9 cellular contexts compared by ENCODE assay signal in the genomic region with DNA sequence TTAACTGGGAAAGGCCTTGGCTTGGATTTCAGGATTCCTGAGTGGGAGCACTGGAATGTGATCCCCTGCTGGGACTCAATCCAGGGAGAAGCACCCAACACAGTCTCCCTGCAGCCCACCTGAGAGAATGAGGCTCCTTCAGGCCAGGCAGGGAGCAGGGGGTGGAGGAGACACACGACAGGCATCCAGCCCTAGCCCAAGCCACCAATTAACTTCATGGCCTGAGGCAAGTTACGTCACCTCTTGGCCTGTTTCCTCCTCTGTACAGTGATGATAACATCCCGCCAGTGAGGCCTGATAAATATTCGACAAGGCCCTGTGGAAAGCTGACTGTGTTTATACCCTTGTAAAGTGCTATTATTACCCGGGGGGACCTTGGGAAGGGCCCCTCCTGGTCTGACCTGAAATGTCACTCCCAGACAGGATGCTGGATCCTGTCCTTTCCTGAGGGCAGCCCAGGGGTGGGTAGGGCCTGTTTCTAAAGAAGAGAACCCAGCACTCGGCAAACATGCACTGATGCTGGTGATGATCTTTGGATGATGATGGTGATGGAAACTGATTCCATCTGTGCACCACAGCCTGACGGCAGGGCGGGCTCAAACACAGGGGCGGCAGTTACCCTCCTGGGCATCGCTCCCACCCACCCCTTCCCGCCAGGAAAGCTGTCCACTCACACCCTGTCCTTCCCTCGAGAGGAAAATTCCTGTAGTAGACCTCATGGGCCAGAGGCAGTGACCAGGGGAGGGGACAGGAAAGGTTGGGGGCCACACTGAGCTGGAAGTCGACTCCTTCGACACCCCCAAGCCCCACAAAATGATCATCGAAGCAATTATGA. TPM values are rescaled to one million over a fixed set of nuclear protein-coding genes. Genes with fewer than 3 reads are reported as not detected.
DNase-seq lines count a peak whose midpoint lies in the region; ATAC-seq and TF ChIP-seq lines count a peak whose summit lies in the region.
"Had no signal": no experiment of that assay in that cellular context is flagged by ENCODE, and none has a peak within 500 bp of the region (broad histone marks: within the 10 kb centered on the region; RNA-seq: fewer than 3 reads in every experiment).

No MANE protein-coding gene starts in this region.

- no peak for TF ChIP-seq CTCF in LNCaP clone FGC (IDR thresholded peaks at IDR 0.05; ENCODE audit: control insufficient read depth, extremely low read depth, insufficient read depth)
- TF ChIP-seq CTCF in breast epithelium (IDR thresholded peaks at IDR 0.05): no peak
- no peak for TF ChIP-seq CTCF in lower lobe of right lung (IDR thresholded peaks at IDR 0.05)

- intact Hi-C loops in breast epithelium (cut with DNase I; ENCODE audit: low total_unique reads): no loop called here
- intact Hi-C loops in lower lobe of right lung (cut with DNase I): no loop called here

- peak; percentile 67 to 73 for ATAC-seq in lower lobe of right lung
- ATAC-seq in GM18873 (IDR thresholded peaks at IDR 0.05; ENCODE audit: low FRiP score, unreplicated experiment): no peak
- no peak for ATAC-seq in HG03457 (IDR thresholded peaks at IDR 0.05; ENCODE audit: unreplicated experiment)

- no peak for TF ChIP-seq POLR2A in breast epithelium (IDR thresholded peaks at IDR 0.05)

- H3K27me3 ChIP-seq in breast epithelium (no peaks in the 10 kb centered on the region), lower lobe of right lung (ENCODE audit: low read depth) (no peaks in the 10 kb centered on the region)

- H3K4me3 ChIP-seq in LNCaP clone FGC (ENCODE audit: low read depth, low read length) (no peak overlapping the region), breast epithelium (no peak overlapping the region), lower lobe of right lung (no peak overlapping the region)

- peaks cover 5% of the 10 kb centered on the region for H3K36me3 ChIP-seq in breast epithelium
- H3K36me3 ChIP-seq in lower lobe of right lung: peaks cover 23% of the 10 kb centered on the region

- H3K4me1 ChIP-seq in breast epithelium: peaks cover 0 to 3% of the 10 kb centered on the region in 2 donors
- peaks cover 31% of the 10 kb centered on the region for H3K4me1 ChIP-seq in lower lobe of right lung

- no peaks in the 10 kb centered on the region for H3K9me3 ChIP-seq in breast epithelium
- H3K9me3 ChIP-seq in lower lobe of right lung: no peaks in the 10 kb centered on the region

- H3K27ac ChIP-seq in breast epithelium: peak overlapping the region; percentile 33 to 80
- H3K27ac ChIP-seq in lower lobe of right lung: peak overlapping the region; percentile 64

- DNase-seq in AML-193 (lab: John Stamatoyannopoulos, UW): peak; percentile 81 to 83
- DNase-seq in LNCaP clone FGC (ENCODE audit: low read depth): peak; percentile 96
- peak; percentile 66 to 78 for DNase-seq in breast epithelium (ENCODE audit: low spot score in 2 of 2)
- no peak for DNase-seq in lower lobe of right lung
- no peak for DNase-seq in stimulated activated CD4-positive, alpha-beta T cell treated with anti-CD3 and anti-CD28 coated beads, Interleukin-12 subunit alpha, Interleukin-12 subunit beta, amount 100 ng/mL, for 4 hours
- no peak for DNase-seq in cerebellar nuclear complex (lab: John Stamatoyannopoulos, UW)
- DNase-seq: NCI-H1930 had no signal

RNA-seq across cellular contexts. Expression of gene FRS3, which starts 12.4 kb away (rescaled TPM):
- 1 to 10 TPM; 3.5 to 4.3 (median 3.8) TPM for total RNA-seq in breast epithelium
- 5.9 TPM for total RNA-seq in lower lobe of right lung

RNA-seq across cellular contexts. Expression of gene PRICKLE4, which starts 13.3 kb away (rescaled TPM):
- 1 to 10 TPM in 2 of 3 donors, under 1 TPM in 1; 0.80 to 5.3 (median 3.3) TPM for total RNA-seq in breast epithelium
- total RNA-seq in lower lobe of right lung: 12.1 TPM

RNA-seq across cellular contexts. Expression of gene PGC, which starts 20.1 kb away (rescaled TPM):
- total RNA-seq in breast epithelium (1 to 10 TPM in 1 of 3 donors, not detected in 2; 3.2 TPM), lower lobe of right lung (947 TPM)

RNA-seq across cellular contexts. Expression of gene TOMM6, which starts 20.2 kb away (rescaled TPM):
- 100 to 1,000 TPM; 108 to 127 (median 117) TPM for total RNA-seq in breast epithelium
- total RNA-seq in lower lobe of right lung: 134 TPM

RNA-seq across cellular contexts. Expression of gene TFEB, which starts 31.9 kb away (rescaled TPM):
- total RNA-seq in breast epithelium (10 to 100 TPM; 15.7 to 20.6 (median 18.4) TPM), lower lobe of right lung (36.5 TPM)

Comparison
In these comparisons a context has a peak if more than half of its experiments do, and no peak if none do; other contexts are left out.
1. DNase-seq: peak in AML-193 (2 of 2), LNCaP clone FGC (single experiment) and breast epithelium (2 of 2); none in lower lobe of right lung (single experiment), stimulated activated CD4-positive, alpha-beta T cell treated with anti-CD3 and anti-CD28 coated beads, Interleukin-12 subunit alpha, Interleukin-12 subunit beta, amount 100 ng/mL, for 4 hours (single experiment) and cerebellar nuclear complex (0 of 2).
2. ATAC-seq: peak in lower lobe of right lung (2 of 2); none in GM18873 (single experiment) and HG03457 (single experiment).
3. RNA of gene PGC, which starts 20.1 kb away (total RNA-seq): 947 TPM in lower lobe of right lung (single experiment); 3.2 TPM in breast epithelium; every median in the first group is over 100 times any median in the second.